In genomic region chr6:37731888-37732287, GRCh38 we compare ENCODE assay signal across 9 cellular contexts. TPM values are rescaled to one million over a fixed set of nuclear protein-coding genes. Genes with fewer than 3 reads are reported as not detected.
DNase-seq lines count a peak whose midpoint lies in the region; ATAC-seq and TF ChIP-seq lines count a peak whose summit lies in the region.
"Had no signal": no experiment of that assay in that cellular context is flagged by ENCODE, and none has a peak within 500 bp of the region (broad histone marks: within the 10 kb centered on the region; RNA-seq: fewer than 3 reads in every experiment).

No MANE protein-coding gene starts in this region.

- TF ChIP-seq CTCF in lower lobe of right lung (IDR thresholded peaks at IDR 0.05): no peak

- no peaks in the 10 kb centered on the region for H3K9me3 ChIP-seq in lower lobe of right lung
- H3K9me3 ChIP-seq: HAP-1 had no signal

- no peaks in the 10 kb centered on the region for H3K4me1 ChIP-seq in lower lobe of right lung

- H3K27ac ChIP-seq in lower lobe of right lung: no peak overlapping the region

- no peak overlapping the region for H3K4me3 ChIP-seq in lower lobe of right lung
- H3K4me3 ChIP-seq: HAP-1 had no signal

- peak; percentile 17 for DNase-seq in activated CD4-positive, alpha-beta T cell treated with anti-CD3 and anti-CD28 coated beads for 1 hour
- DNase-seq in lower lobe of right lung: peak; percentile 71
- DNase-seq in OCI-M2 (lab: John Stamatoyannopoulos, UW; ENCODE audit: unreplicated experiment): no peak
- DNase-seq in NCI-H1436 (lab: John Stamatoyannopoulos, UW): no peak
- no peak for DNase-seq in Right ventricle myocardium superior

- intact Hi-C loops in lower lobe of right lung (cut with DNase I): no loop called here
- intact Hi-C loops in Right ventricle myocardium superior (cut with DNase I): no loop called here

- H3K36me3 ChIP-seq in lower lobe of right lung: no peaks in the 10 kb centered on the region
- H3K36me3 ChIP-seq: HAP-1 had no signal

- ATAC-seq in GM18502 (IDR thresholded peaks at IDR 0.05; ENCODE audit: poor library complexity, unreplicated experiment) (peak; percentile 66), HG02973 (IDR thresholded peaks at IDR 0.05; ENCODE audit: unreplicated experiment) (peak; percentile 48), lower lobe of right lung (peak; percentile 62 to 73), GM18519 (IDR thresholded peaks at IDR 0.05; ENCODE audit: low FRiP score, unreplicated experiment) (no peak), Right ventricle myocardium superior (ENCODE audit: poor library complexity) (no peak)

- H3K27me3 ChIP-seq in lower lobe of right lung (ENCODE audit: low read depth): peaks cover 3% of the 10 kb centered on the region

RNA-seq across cellular contexts. Expression of gene MDGA1, which starts 34.2 kb away (rescaled TPM):
- 4.0 TPM for total RNA-seq in lower lobe of right lung
- 12.5 TPM for total RNA-seq in Right ventricle myocardium superior

Comparison
In these comparisons a context has a peak if more than half of its experiments do, and no peak if none do; other contexts are left out.
1. ATAC-seq: peak in GM18502 (single experiment), HG02973 (single experiment) and lower lobe of right lung (2 of 2); none in GM18519 (single experiment) and Right ventricle myocardium superior (single experiment).
2. DNase-seq: peak in activated CD4-positive, alpha-beta T cell treated with anti-CD3 and anti-CD28 coated beads for 1 hour (single experiment) and lower lobe of right lung (single experiment); none in OCI-M2 (single experiment), NCI-H1436 (single experiment) and Right ventricle myocardium superior (single experiment).